8 cellular contexts compared by ENCODE assay signal in the genomic region with DNA sequence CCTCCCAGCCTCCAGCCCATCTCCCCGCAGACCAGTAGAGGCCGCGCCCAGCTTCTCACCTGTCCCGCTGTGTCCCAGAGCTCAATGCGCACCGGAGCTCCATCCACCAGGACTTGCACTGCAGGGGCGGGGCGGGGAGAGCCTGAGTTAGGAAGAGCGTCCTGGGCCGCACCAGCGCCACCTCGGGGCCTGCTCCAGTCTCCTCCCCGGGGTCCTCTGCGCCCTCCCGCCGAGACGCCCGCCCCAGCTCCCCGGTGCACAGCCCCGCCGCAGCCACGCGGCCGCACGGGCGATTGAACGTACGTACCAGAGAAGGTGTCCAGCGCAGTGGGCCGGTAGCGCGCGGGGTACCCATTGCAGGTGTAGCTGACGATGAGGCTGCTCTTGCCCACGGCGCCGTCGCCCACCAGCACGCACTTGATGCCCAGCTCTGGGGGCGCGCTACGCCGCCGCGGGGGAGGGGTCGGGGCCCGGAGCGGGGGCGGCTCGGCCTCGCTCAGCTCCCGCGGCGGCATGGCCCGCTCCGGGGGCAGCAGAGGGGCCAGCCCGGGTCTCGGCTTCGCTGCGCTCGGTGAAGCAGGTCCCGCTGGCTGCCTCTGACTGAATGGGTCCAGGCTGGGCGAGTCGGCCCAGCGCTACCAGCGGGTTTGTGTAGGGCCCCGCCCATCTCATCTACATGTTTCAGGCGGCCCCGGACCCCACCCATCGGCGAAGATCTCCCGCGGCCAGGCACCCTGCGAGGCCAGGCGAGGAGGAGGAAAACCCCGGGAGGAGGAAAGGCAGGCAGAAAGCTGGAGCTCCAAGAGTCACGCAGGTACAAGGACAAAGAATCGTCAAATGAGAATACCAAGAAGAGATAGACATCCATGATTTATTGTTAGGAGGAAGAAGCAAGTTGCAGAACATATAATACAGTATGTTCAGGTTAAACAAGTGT. TPM values are rescaled to one million over a fixed set of nuclear protein-coding genes. Genes with fewer than 3 reads are reported as not detected.
DNase-seq lines count a peak whose midpoint lies in the region; ATAC-seq and TF ChIP-seq lines count a peak whose summit lies in the region.

Gene RHOV, minus strand, starts transcription at position 610 of the 937 bp plus-strand sequence. Its CDS starts 95 bp downstream, at position 515.

- peak; percentile 43 for TF ChIP-seq POLR2A in GM10847 (IDR thresholded peaks at IDR 0.05; ENCODE audit: extremely low read depth, insufficient read length)

- peak within 1 kb of the TSS; percentile 82 for H3K4me3 Mint-ChIP-seq in HFFc6

- peak; percentile 88 for ATAC-seq in left lobe of liver

- no peaks in the 10 kb centered on the region for H3K9me3 Mint-ChIP-seq in HFFc6

- peak; percentile 57 for TF ChIP-seq CTCF in HFFc6 (IDR thresholded peaks at IDR 0.05)

- H3K27ac ChIP-seq in caudate nucleus (ENCODE audit: low read depth, low read length) = no peak within 1 kb of the TSS

- DNase-seq in HFFc6 (no peak), NCI-H1436 (lab: John Stamatoyannopoulos, UW) (peak; percentile 72), T-helper 22 cell (ENCODE audit: low read depth) (peak; percentile 48), caudate nucleus (lab: John Stamatoyannopoulos, UW) (peak in 33 of 61 donors; percentile 5 to 70 (median 30)), left lobe of liver (ENCODE audit: low spot score) (no peak), globus pallidus (ENCODE audit: low spot score) (no peak)
- DNase-seq in stimulated activated CD4-positive, alpha-beta T cell treated with anti-CD3 and anti-CD28 coated beads, Interleukin-4, amount 100 ng/mL, for 48 hours (ENCODE audit: low read depth in 2 of 2) = peak; percentile 39 to 44

- H3K4me1 Mint-ChIP-seq in HFFc6 (ENCODE audit: low read depth) = peaks cover 26% of the 10 kb centered on the region

- peaks cover 1% of the 10 kb centered on the region; the same call in 1 of the 2 replicates for H3K27me3 Mint-ChIP-seq in HFFc6 (ENCODE audit: insufficient read depth)

- H3K36me3 Mint-ChIP-seq in HFFc6 (ENCODE audit: low read depth) = no peaks in the 10 kb centered on the region

- H3K27ac Mint-ChIP-seq in HFFc6 = no peak within 1 kb of the TSS

RNA-seq across cellular contexts. Expression of gene RHOV, which starts in this region (rescaled TPM):
- total RNA-seq in HFFc6 (2021; fragmentation: NEBNext Ultra II Directional; extraction: Animal tissue kit (Norgen Biotek cat#: 25700)) = under 1 TPM in 5 of 6 experiments, not detected in 1; 0.14 to 0.41 (median 0.31) TPM
- not detected for total RNA-seq in left lobe of liver

Comparison
In these comparisons a context has a peak if more than half of its experiments do, and no peak if none do; other contexts are left out.
1. Peak in ATAC-seq in left lobe of liver; RNA of the gene not detected or under 1 TPM.
2. DNase-seq: peak in NCI-H1436 (single experiment), T-helper 22 cell (single experiment), caudate nucleus (33 of 61) and stimulated activated CD4-positive, alpha-beta T cell treated with anti-CD3 and anti-CD28 coated beads, Interleukin-4, amount 100 ng/mL, for 48 hours (2 of 2); none in HFFc6 (single experiment), left lobe of liver (single experiment) and globus pallidus (single experiment).